Comparison of ENCODE assay signal across 8 cellular contexts in genomic region chr11:36510567-36511020, GRCh38. TPM values are rescaled to one million over a fixed set of nuclear protein-coding genes. Genes with fewer than 3 reads are reported as not detected.
DNase-seq lines count a peak whose midpoint lies in the region; ATAC-seq and TF ChIP-seq lines count a peak whose summit lies in the region.

No MANE protein-coding gene starts in this region.

- intact Hi-C loops in activated CD8-positive, alpha-beta T cell treated with anti-CD3 and anti-CD28 coated beads for 36 hours (cut with micrococcal nuclease), result no loop called here
- intact Hi-C loops in left ventricle myocardium superior (cut with micrococcal nuclease), result no loop called here

- peaks cover 6% of the 10 kb centered on the region; the same call in 1 of the 2 replicates for H3K27me3 Mint-ChIP-seq in HFFc6 (ENCODE audit: insufficient read depth)
- peaks cover 2% of the 10 kb centered on the region for H3K27me3 Mint-ChIP-seq in activated CD8-positive, alpha-beta T cell treated with anti-CD3 and anti-CD28 coated beads for 36 hours

- H3K4me2 ChIP-seq in skeletal muscle satellite cell (ENCODE audit: low read length), result peak overlapping the region; percentile 81

- DNase-seq in HFFc6 (peak; percentile 9), left ventricle myocardium superior (no peak), HEK293T (ENCODE audit: extremely low spot score) (no peak), COLO829 (ENCODE audit: low spot score) (no peak)
- DNase-seq in activated CD8-positive, alpha-beta T cell treated with anti-CD3 and anti-CD28 coated beads for 36 hours, result no peak

- peaks cover 6% of the 10 kb centered on the region for H3K9me3 ChIP-seq in ES-I3 (ENCODE audit: control insufficient read depth, insufficient read depth, low read length)
- H3K9me3 ChIP-seq in skeletal muscle satellite cell (replicated peaks; ENCODE audit: low read length), result no peaks in the 10 kb centered on the region

- H3K4me3 ChIP-seq in skeletal muscle satellite cell (ENCODE audit: low read length), result peak overlapping the region; percentile 98

- peak overlapping the region; percentile 96 for H3K4me3 Mint-ChIP-seq in HFFc6
- peak overlapping the region; percentile 95 for H3K4me3 Mint-ChIP-seq in activated CD8-positive, alpha-beta T cell treated with anti-CD3 and anti-CD28 coated beads for 36 hours

- no peaks in the 10 kb centered on the region for H3K27me3 ChIP-seq in skeletal muscle satellite cell (ENCODE audit: control insufficient read depth, insufficient read depth, low read length)

- H3K36me3 ChIP-seq in ES-I3 (ENCODE audit: insufficient read depth, low read length), result no peaks in the 10 kb centered on the region
- no peaks in the 10 kb centered on the region for H3K36me3 ChIP-seq in skeletal muscle satellite cell (ENCODE audit: insufficient read depth, low read length)

- peaks cover 33% of the 10 kb centered on the region for H3K4me1 Mint-ChIP-seq in HFFc6 (ENCODE audit: low read depth)
- H3K4me1 Mint-ChIP-seq in activated CD8-positive, alpha-beta T cell treated with anti-CD3 and anti-CD28 coated beads for 36 hours (ENCODE audit: low read depth), result peaks cover 24% of the 10 kb centered on the region

- peaks cover 18% of the 10 kb centered on the region for H3K9me3 Mint-ChIP-seq in HFFc6
- peaks cover 7% of the 10 kb centered on the region for H3K9me3 Mint-ChIP-seq in activated CD8-positive, alpha-beta T cell treated with anti-CD3 and anti-CD28 coated beads for 36 hours

- no peak for ATAC-seq in activated CD8-positive, alpha-beta T cell treated with anti-CD3 and anti-CD28 coated beads for 36 hours
- ATAC-seq in left ventricle myocardium superior (peak; percentile 12), GM18861 (IDR thresholded peaks at IDR 0.05; ENCODE audit: unreplicated experiment) (no peak)

- POLR2A ChIA-PET in activated CD8-positive, alpha-beta T cell treated with anti-CD3 and anti-CD28 coated beads for 36 hours (lab: Charles Lee), result interaction anchor here (1.0 kb wide), 1 partner anchor 10 kb away, joined by 3 read pairs; no protein-coding TSS in a partner anchor
- POLR2A ChIA-PET in HEK293T (lab: Yijun Ruan, JAX), result interaction anchor here (1.4 kb wide), 2 partner anchors 9 to 18 kb away, joined by 4 to 8 read pairs; no protein-coding TSS in a partner anchor

- H3K36me3 Mint-ChIP-seq in HFFc6 (ENCODE audit: low read depth), result peaks cover 14% of the 10 kb centered on the region
- H3K36me3 Mint-ChIP-seq in activated CD8-positive, alpha-beta T cell treated with anti-CD3 and anti-CD28 coated beads for 36 hours (ENCODE audit: low read depth), result peaks cover 5% of the 10 kb centered on the region

- H3K9ac ChIP-seq in ES-I3 (ENCODE audit: low read depth, low read length) (peak overlapping the region; percentile 55), skeletal muscle satellite cell (ENCODE audit: low read depth, low read length) (peak overlapping the region; percentile 92)

- CTCF ChIA-PET in activated CD8-positive, alpha-beta T cell treated with anti-CD3 and anti-CD28 coated beads for 36 hours (lab: Charles Lee), result interaction anchor here (1.4 to 3.2 kb wide), 8 partner anchors 10 to 218 kb away, joined by 3 to 32 read pairs (median 12); no protein-coding TSS in a partner anchor
- CTCF ChIA-PET in HEK293T (lab: Yijun Ruan, JAX), result interaction anchor here (0.7 to 1.3 kb wide), 2 partner anchors 9 to 90 kb away, joined by 3 to 4 read pairs; no protein-coding TSS in a partner anchor

- peak overlapping the region; percentile 94 for H3K27ac Mint-ChIP-seq in HFFc6
- peak overlapping the region; percentile 85 for H3K27ac Mint-ChIP-seq in activated CD8-positive, alpha-beta T cell treated with anti-CD3 and anti-CD28 coated beads for 36 hours

- no peak for TF ChIP-seq CTCF in HFFc6 (IDR thresholded peaks at IDR 0.05)
- no peak for TF ChIP-seq CTCF in activated CD8-positive, alpha-beta T cell treated with anti-CD3 and anti-CD28 coated beads for 36 hours (IDR thresholded peaks at IDR 0.05)

- H3K4me1 ChIP-seq in ES-I3 (ENCODE audit: insufficient read depth, low read length), result no peaks in the 10 kb centered on the region
- H3K4me1 ChIP-seq in skeletal muscle satellite cell (ENCODE audit: control insufficient read depth, insufficient read depth, low read length), result peaks cover 13% of the 10 kb centered on the region

TF ChIP-seq in HEK293T, 16 proteins besides CTCF, POLR2A, EP300 and RAD21:
- TF ChIP-seq LEF1 (IDR thresholded peaks at IDR 0.05; ENCODE audit: borderline replicate concordance) (no peak), ELF4 (IDR thresholded peaks at IDR 0.05) (no peak), HDGF (IDR thresholded peaks at IDR 0.05; ENCODE audit: borderline replicate concordance) (no peak), SP1 (IDR thresholded peaks at IDR 0.05) (no peak), PKNOX1 (IDR thresholded peaks at IDR 0.05) (no peak), ZNF384 (IDR thresholded peaks at IDR 0.05) (no peak), FOXK2 (IDR thresholded peaks at IDR 0.05) (no peak), NFRKB (IDR thresholded peaks at IDR 0.05) (no peak), FOXM1 (IDR thresholded peaks at IDR 0.05; ENCODE audit: borderline replicate concordance) (no peak)

RNA-seq across cellular contexts. Expression of gene TRAF6, which starts 0.5 kb away (rescaled TPM):
- total RNA-seq in HFFc6 (2021; fragmentation: NEBNext Ultra II Directional; extraction: Animal tissue kit (Norgen Biotek cat#: 25700)), result 1 to 10 TPM; 7.9 to 9.5 (median 8.3) TPM
- total RNA-seq in activated CD8-positive, alpha-beta T cell treated with anti-CD3 and anti-CD28 coated beads for 36 hours, result 10 to 100 TPM in 1 of 2 experiments, 1 to 10 TPM in 1; 8.8 to 10.3 TPM
- 11.6 TPM for total RNA-seq in left ventricle myocardium superior
- 6.1 and 6.8 TPM in 2 replicates for total RNA-seq in skeletal muscle satellite cell (2012; rRNA removed)

RNA-seq across cellular contexts. Expression of gene RAG1, which starts 57.2 kb away (rescaled TPM):
- under 1 TPM; 0.09 to 0.58 (median 0.29) TPM for total RNA-seq in HFFc6 (2021; fragmentation: NEBNext Ultra II Directional; extraction: Animal tissue kit (Norgen Biotek cat#: 25700))
- total RNA-seq in activated CD8-positive, alpha-beta T cell treated with anti-CD3 and anti-CD28 coated beads for 36 hours, result under 1 TPM; 0.16 to 0.36 TPM
- total RNA-seq in left ventricle myocardium superior, result 1.4 TPM
- total RNA-seq in skeletal muscle satellite cell (2012; rRNA removed), result 0.22 and 0.25 TPM in 2 replicates
